9 cellular contexts compared by ENCODE assay signal in the genomic region with DNA sequence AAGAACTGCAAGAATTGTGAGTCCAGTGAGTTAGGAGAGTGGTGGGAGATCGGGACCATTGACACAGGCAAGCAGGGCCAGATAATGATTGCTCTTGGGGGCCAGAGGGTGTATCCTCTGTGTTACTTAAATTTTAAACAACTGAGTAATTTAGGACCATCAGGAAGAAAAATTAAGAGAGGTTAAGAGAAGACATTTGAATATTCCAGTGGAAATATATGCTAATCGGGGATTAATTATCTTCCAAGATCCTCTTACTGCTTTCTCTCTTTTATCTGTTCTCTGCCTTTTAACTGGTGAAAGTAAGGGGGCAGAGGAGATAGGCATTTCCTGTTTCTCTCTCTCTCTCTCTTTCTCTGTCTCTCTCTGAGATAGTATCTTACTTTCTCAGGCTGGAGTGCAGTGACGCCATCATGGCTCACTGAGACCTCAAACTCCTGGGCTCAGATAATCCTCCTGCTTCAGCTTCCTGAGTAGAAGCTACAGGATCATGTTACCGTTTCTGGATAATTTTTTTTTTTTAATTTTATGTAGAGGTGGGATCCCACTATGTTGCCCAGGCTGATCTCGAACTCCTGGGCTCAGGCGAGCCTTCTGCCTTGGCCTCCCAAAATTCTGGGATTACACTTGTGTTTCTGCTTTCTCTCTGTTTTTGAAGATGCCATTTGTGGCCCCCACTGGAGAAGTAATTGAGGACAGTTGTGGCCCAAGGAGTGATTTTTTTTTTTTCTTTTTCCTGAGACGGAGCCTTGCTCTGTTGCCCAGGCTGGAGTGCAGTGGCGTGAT.
DNase-seq lines count a peak whose midpoint lies in the region; ATAC-seq lines count a peak whose summit lies in the region.
"Had no signal": no experiment of that assay in that cellular context is flagged by ENCODE, and none has a peak within 500 bp of the region (broad histone marks: within the 10 kb centered on the region; RNA-seq: fewer than 3 reads in every experiment).

No MANE protein-coding gene starts in this region.

- H3K36me3 Mint-ChIP-seq in activated naive CD8-positive, alpha-beta T cell treated with anti-CD3 and anti-CD28 coated beads, Interleukin-2, amount 50 U/mL, for 24 hours (ENCODE audit: low read depth) = no peaks in the 10 kb centered on the region

- ATAC-seq in activated naive CD8-positive, alpha-beta T cell treated with anti-CD3 and anti-CD28 coated beads, Interleukin-2, amount 50 U/mL, for 24 hours = peak; percentile 96
- ATAC-seq in left lobe of liver (no peak), GM21526 (IDR thresholded peaks at IDR 0.05; ENCODE audit: low FRiP score, unreplicated experiment) (no peak)

- no peak overlapping the region for H3K4me3 ChIP-seq in HAP-1
- H3K4me3 ChIP-seq: uterus had no signal

- peak overlapping the region; percentile 18 for H3K4me3 Mint-ChIP-seq in activated naive CD8-positive, alpha-beta T cell treated with anti-CD3 and anti-CD28 coated beads, Interleukin-2, amount 50 U/mL, for 24 hours

- H3K4me1 ChIP-seq in HAP-1 = peaks cover 16% of the 10 kb centered on the region
- H3K4me1 ChIP-seq: uterus had no signal

- no peaks in the 10 kb centered on the region for H3K9me3 Mint-ChIP-seq in activated naive CD8-positive, alpha-beta T cell treated with anti-CD3 and anti-CD28 coated beads, Interleukin-2, amount 50 U/mL, for 24 hours

- no peaks in the 10 kb centered on the region for H3K27me3 ChIP-seq in HAP-1 (ENCODE audit: low read depth)
- H3K27me3 ChIP-seq: uterus had no signal

- H3K9me3 ChIP-seq in HAP-1 = no peaks in the 10 kb centered on the region
- H3K9me3 ChIP-seq: uterus had no signal

- in situ Hi-C loops in HAP-1 (cut with MboI; ENCODE audit: low sequenced_read_pairs) = no loop called here

- no peaks in the 10 kb centered on the region for H3K27me3 Mint-ChIP-seq in activated naive CD8-positive, alpha-beta T cell treated with anti-CD3 and anti-CD28 coated beads, Interleukin-2, amount 50 U/mL, for 24 hours

- peak; percentile 98 for DNase-seq in ELR (ENCODE audit: low read depth)
- peak; percentile 99 for DNase-seq in NCI-H226
- peak; percentile 29 for DNase-seq in activated naive CD8-positive, alpha-beta T cell treated with anti-CD3 and anti-CD28 coated beads, Interleukin-2, amount 50 U/mL, for 24 hours
- DNase-seq in non-pigmented ciliary epithelial cell (ENCODE audit: low read depth) = peak; percentile 87
- no peak for DNase-seq in HAP-1 (ENCODE audit: low spot score in 2 of 2)
- no peak for DNase-seq in left lobe of liver (ENCODE audit: low spot score)
- no peak for DNase-seq in NCI-H187 (lab: John Stamatoyannopoulos, UW)
- DNase-seq: uterus had no signal

- peak overlapping the region; percentile 83 for H3K27ac Mint-ChIP-seq in activated naive CD8-positive, alpha-beta T cell treated with anti-CD3 and anti-CD28 coated beads, Interleukin-2, amount 50 U/mL, for 24 hours

- no peaks in the 10 kb centered on the region for H3K36me3 ChIP-seq in HAP-1 (replicated peaks)
- H3K36me3 ChIP-seq: uterus had no signal

- H3K4me1 Mint-ChIP-seq in activated naive CD8-positive, alpha-beta T cell treated with anti-CD3 and anti-CD28 coated beads, Interleukin-2, amount 50 U/mL, for 24 hours = peaks cover 43% of the 10 kb centered on the region

Comparison
In these comparisons a context has a peak if more than half of its experiments do, and no peak if none do; other contexts are left out.
1. DNase-seq: peak in ELR (single experiment), NCI-H226 (single experiment), activated naive CD8-positive, alpha-beta T cell treated with anti-CD3 and anti-CD28 coated beads, Interleukin-2, amount 50 U/mL, for 24 hours (single experiment) and non-pigmented ciliary epithelial cell (single experiment); none in HAP-1 (0 of 2), left lobe of liver (single experiment) and NCI-H187 (0 of 2).